Comparison of ENCODE assay signal across 13 cellular contexts in the genomic region with DNA sequence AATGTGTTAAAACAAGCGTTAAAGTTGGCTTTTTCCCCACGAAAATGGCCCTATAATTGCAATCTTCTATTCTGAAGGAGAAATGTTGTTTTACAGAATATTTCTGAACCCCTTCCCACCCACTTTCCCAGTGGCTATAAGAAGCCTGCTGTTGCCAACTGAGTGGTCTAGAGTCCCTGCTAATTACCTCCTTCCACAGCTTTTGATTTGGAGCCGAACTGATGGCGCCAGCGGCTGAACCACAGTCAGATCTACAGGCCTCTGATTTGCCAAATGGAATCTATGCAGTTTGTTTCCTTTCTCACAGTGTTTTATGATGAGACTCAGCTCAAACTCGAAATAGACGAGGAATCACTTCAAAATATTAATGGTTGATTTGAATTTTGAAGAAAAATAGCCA.
DNase-seq lines count a peak whose midpoint lies in the region; ATAC-seq and TF ChIP-seq lines count a peak whose summit lies in the region.
"Had no signal": no experiment of that assay in that cellular context is flagged by ENCODE, and none has a peak within 500 bp of the region (broad histone marks: within the 10 kb centered on the region; RNA-seq: fewer than 3 reads in every experiment).

No MANE protein-coding gene starts in this region.

- peak overlapping the region; percentile 35 for H4K8ac ChIP-seq in mesenchymal stem cell (ENCODE audit: low read length)

- H2BK12ac ChIP-seq in mesenchymal stem cell (ENCODE audit: low read length in 2 of 2) = peak overlapping the region in 1 of 2 experiments; percentile 6

- H3K14ac ChIP-seq in mesenchymal stem cell (ENCODE audit: low read length in 2 of 2) = no peak overlapping the region

- H2BK5ac ChIP-seq in mesenchymal stem cell (ENCODE audit: low read depth, low read length, poor library complexity, severe bottlenecking) = no peak overlapping the region

- H3K4me2 ChIP-seq in mesenchymal stem cell (ENCODE audit: low read length, poor library complexity, severe bottlenecking) = no peak overlapping the region

- TF ChIP-seq CTCF in thoracic aorta (IDR thresholded peaks at IDR 0.05) (no peak), dorsolateral prefrontal cortex (IDR thresholded peaks at IDR 0.05 in 54 of 56, conservative IDR thresholded peaks at IDR 0.05 in 2 of 56; ENCODE audit: low read depth in 1 of 56, partially characterized antibody in 56 of 56) (no peak)

- peaks cover 12% of the 10 kb centered on the region for H3K9me3 ChIP-seq in mesenchymal stem cell (ENCODE audit: control insufficient read depth, low read length)
- peaks cover 6% of the 10 kb centered on the region for H3K9me3 ChIP-seq in thoracic aorta
- H3K9me3 ChIP-seq: testis had no signal

- H3K79me1 ChIP-seq in mesenchymal stem cell (replicated peaks; ENCODE audit: low read length, poor library complexity, severe bottlenecking) = peaks cover 1% of the 10 kb centered on the region

- peak overlapping the region; percentile 95 for H2AK5ac ChIP-seq in mesenchymal stem cell (ENCODE audit: low read length, severe bottlenecking)

- DNase-seq in NCI-H2227 treated with DMSO at 0.1 percent for 48 hours (lab: John Stamatoyannopoulos, UW) (peak; percentile 86), astrocyte of the hippocampus (ENCODE audit: low read depth, low spot score) (peak; percentile 51), mesenchymal stem cell (no peak), thoracic aorta (ENCODE audit: low spot score) (no peak), dorsolateral prefrontal cortex (no peak), occipital lobe (lab: John Stamatoyannopoulos, UW) (no peak)
- no peak for DNase-seq in stimulated activated naive CD4-positive, alpha-beta T cell (lab: John Stamatoyannopoulos, UW)
- DNase-seq in activated CD4-positive, alpha-beta T cell treated with anti-CD3 and anti-CD28 coated beads, Interleukin-2, amount 50 U/mL, for 1 hour = no peak
- DNase-seq: activated CD4-positive, alpha-beta T cell treated with anti-CD3 and anti-CD28 coated beads for 48 hours; midbrain; NCI-H1930; T-helper 1 cell; testis had no signal

- peak overlapping the region; percentile 89 for H3K9ac ChIP-seq in mesenchymal stem cell (ENCODE audit: low read length)

- H2BK120ac ChIP-seq in mesenchymal stem cell (ENCODE audit: low read depth, low read length) = no peak overlapping the region

- intact Hi-C loops in dorsolateral prefrontal cortex (cut with DNase I) = no loop called here

- H2BK15ac ChIP-seq in mesenchymal stem cell (ENCODE audit: low read depth, poor library complexity, severe bottlenecking) = peak overlapping the region; percentile 60

- no peak for ATAC-seq in thoracic aorta (ENCODE audit: insufficient number of reproducible peaks, low FRiP score, low read depth)

- H3K27ac ChIP-seq in mesenchymal stem cell (ENCODE audit: low read length, poor library complexity, severe bottlenecking) = peak overlapping the region; percentile 99
- peak overlapping the region; percentile 59 to 66 for H3K27ac ChIP-seq in thoracic aorta
- no peak overlapping the region for H3K27ac ChIP-seq in dorsolateral prefrontal cortex

- H3K4me1 ChIP-seq in mesenchymal stem cell (ENCODE audit: control insufficient read depth, insufficient read depth, low read depth, low read length) = peaks cover 2% of the 10 kb centered on the region
- H3K4me1 ChIP-seq in thoracic aorta (ENCODE audit: control insufficient read depth in 1 of 2, low read depth in 2 of 2) = peaks cover 14 to 19% of the 10 kb centered on the region in 2 donors

- H3K4ac ChIP-seq in mesenchymal stem cell (ENCODE audit: low read depth in 1 of 2, low read length in 2 of 2) = peak overlapping the region in 1 of 2 experiments; percentile 81

- H2AFZ ChIP-seq in mesenchymal stem cell (ENCODE audit: low read depth, low read length) = no peak overlapping the region

- H3K4me3 ChIP-seq in mesenchymal stem cell (ENCODE audit: insufficient read depth in 1 of 2, low read depth in 1 of 2, low read length in 2 of 2) = peak overlapping the region in 1 of 2 experiments; percentile 52
- H3K4me3 ChIP-seq in thoracic aorta = no peak overlapping the region
- no peak overlapping the region for H3K4me3 ChIP-seq in dorsolateral prefrontal cortex
- H3K4me3 ChIP-seq: testis had no signal

- H3K18ac ChIP-seq in mesenchymal stem cell (ENCODE audit: low read depth in 1 of 2, low read length in 2 of 2) = peak overlapping the region; percentile 11 to 37

- H3K27me3 ChIP-seq in mesenchymal stem cell (ENCODE audit: control insufficient read depth in 1 of 2, insufficient read depth in 1 of 2, low read length in 2 of 2) (no peaks in the 10 kb centered on the region), thoracic aorta (replicated peaks; ENCODE audit: insufficient read depth) (no peaks in the 10 kb centered on the region), dorsolateral prefrontal cortex (no peaks in the 10 kb centered on the region)
- H3K27me3 ChIP-seq: testis had no signal

- WGBS in mesenchymal stem cell = 90% methylated on average over 4 of the region's 7 CpGs

- H4K91ac ChIP-seq in mesenchymal stem cell (ENCODE audit: low read length) = no peak overlapping the region

- H3K36me3 ChIP-seq in mesenchymal stem cell (ENCODE audit: control insufficient read depth in 1 of 2, insufficient read depth in 2 of 2, low read depth in 1 of 2, low read length in 2 of 2) (no peaks in the 10 kb centered on the region), thoracic aorta (no peaks in the 10 kb centered on the region)

- H3K23ac ChIP-seq in mesenchymal stem cell (ENCODE audit: low read length in 2 of 2) = no peak overlapping the region

Comparison
In these comparisons a context has a peak if more than half of its experiments do, and no peak if none do; other contexts are left out.
1. DNase-seq: peak in NCI-H2227 treated with DMSO at 0.1 percent for 48 hours (single experiment) and astrocyte of the hippocampus (single experiment); none in mesenchymal stem cell (single experiment), thoracic aorta (single experiment), dorsolateral prefrontal cortex (0 of 10), stimulated activated naive CD4-positive, alpha-beta T cell (0 of 6), occipital lobe (single experiment) and activated CD4-positive, alpha-beta T cell treated with anti-CD3 and anti-CD28 coated beads, Interleukin-2, amount 50 U/mL, for 1 hour (single experiment).
2. H3K27ac ChIP-seq: peak in mesenchymal stem cell (single experiment) and thoracic aorta (2 of 2); none in dorsolateral prefrontal cortex (0 of 59).